Comparison of ENCODE assay signal across 1 cellular context in genomic region chr13:23610187-23610576, GRCh38.
TF ChIP-seq lines count a peak whose summit lies in the region.

No MANE protein-coding gene starts in this region.

TF ChIP-seq in HepG2, 621 proteins besides CTCF, POLR2A, EP300 and RAD21 (continued from another document and continues in another):
- TF ChIP-seq CBFB (CRISPR knock-in tag; IDR thresholded peaks at IDR 0.05) (no peak), REPIN1 (CRISPR knock-in tag; IDR thresholded peaks at IDR 0.05; ENCODE audit: borderline replicate concordance, low read depth) (no peak), RBM22 (optimal IDR thresholded peaks at IDR 0.05; ENCODE audit: low read length) (no peak), ZKSCAN8 (CRISPR knock-in tag; IDR thresholded peaks at IDR 0.05; ENCODE audit: borderline replicate concordance) (peak; percentile 32; the same call in 1 of the 2 replicates), MTA1 (CRISPR knock-in tag; IDR thresholded peaks at IDR 0.05; ENCODE audit: borderline replicate concordance) (no peak), ZNF292 (CRISPR knock-in tag; IDR thresholded peaks at IDR 0.05; ENCODE audit: borderline replicate concordance, low read depth) (0 out of 2 replicates have a peak, but pooled peaks have one; percentile 16), DBP (CRISPR knock-in tag; IDR thresholded peaks at IDR 0.05; ENCODE audit: not compliant biosample characterization) (no peak), MTERF4 (CRISPR knock-in tag; IDR thresholded peaks at IDR 0.05) (no peak), SP2 (CRISPR knock-in tag; IDR thresholded peaks at IDR 0.05) (no peak), ZNF562 (CRISPR knock-in tag; IDR thresholded peaks at IDR 0.05; ENCODE audit: borderline replicate concordance) (no peak), NCOR1 (IDR thresholded peaks at IDR 0.05; ENCODE audit: borderline replicate concordance, low read length) (no peak), ZNF564 (CRISPR knock-in tag; IDR thresholded peaks at IDR 0.05) (no peak), SIX4 (CRISPR knock-in tag; IDR thresholded peaks at IDR 0.05) (no peak), ZNF557 (CRISPR knock-in tag; IDR thresholded peaks at IDR 0.05) (no peak), KLF9 (CRISPR knock-in tag; IDR thresholded peaks at IDR 0.05; ENCODE audit: low read depth) (no peak), ZFX (CRISPR knock-in tag; IDR thresholded peaks at IDR 0.05; ENCODE audit: low read depth) (no peak), ZMYM2 (CRISPR knock-in tag; IDR thresholded peaks at IDR 0.05) (no peak), FLYWCH1 (CRISPR knock-in tag; IDR thresholded peaks at IDR 0.05) (no peak), GATAD2A (CRISPR knock-in tag; IDR thresholded peaks at IDR 0.05) (peak; percentile 68), PHF8 (CRISPR knock-in tag; IDR thresholded peaks at IDR 0.05) (no peak), CEBPB (IDR thresholded peaks at IDR 0.05; ENCODE audit: borderline replicate concordance, low read depth, low read length) (no peak), SNAPC5 (CRISPR knock-in tag; IDR thresholded peaks at IDR 0.05; ENCODE audit: borderline replicate concordance) (no peak), DR1 (CRISPR knock-in tag; IDR thresholded peaks at IDR 0.05) (no peak), ZNF547 (CRISPR knock-in tag; IDR thresholded peaks at IDR 0.05) (no peak), ZNF512B (CRISPR knock-in tag; IDR thresholded peaks at IDR 0.05; ENCODE audit: borderline replicate concordance) (no peak), ZNF317 (CRISPR knock-in tag; IDR thresholded peaks at IDR 0.05) (no peak), AKAP8 (CRISPR knock-in tag; IDR thresholded peaks at IDR 0.05) (no peak), ZBTB10 (CRISPR knock-in tag; IDR thresholded peaks at IDR 0.05; ENCODE audit: borderline replicate concordance) (no peak), MYPOP (CRISPR knock-in tag; IDR thresholded peaks at IDR 0.05) (no peak), HDAC2 (CRISPR knock-in tag; IDR thresholded peaks at IDR 0.05) (peak; percentile 60), RAD51 (IDR thresholded peaks at IDR 0.05; ENCODE audit: borderline replicate concordance) (no peak), GPN1 (CRISPR knock-in tag; IDR thresholded peaks at IDR 0.05; ENCODE audit: borderline replicate concordance) (no peak), BCL6 (CRISPR knock-in tag; IDR thresholded peaks at IDR 0.05) (no peak; the same call in 1 of the 2 replicates), ZBTB7B (CRISPR knock-in tag; IDR thresholded peaks at IDR 0.05) (peak; percentile 83), SP1 (IDR thresholded peaks at IDR 0.05) (no peak), SP1 (CRISPR knock-in tag; IDR thresholded peaks at IDR 0.05) (no peak), ELF4 (CRISPR knock-in tag; IDR thresholded peaks at IDR 0.05; ENCODE audit: borderline replicate concordance) (no peak), ZNF546 (CRISPR knock-in tag; conservative IDR thresholded peaks at IDR 0.05) (no peak), FOSL1 (CRISPR knock-in tag; IDR thresholded peaks at IDR 0.05; ENCODE audit: borderline replicate concordance) (peak; percentile 76; the same call in 1 of the 2 replicates), ZNF768 (CRISPR knock-in tag; IDR thresholded peaks at IDR 0.05) (no peak), CCAR2 (optimal IDR thresholded peaks at IDR 0.05; ENCODE audit: low read depth, low read length) (no peak), ZNF777 (CRISPR knock-in tag; IDR thresholded peaks at IDR 0.05) (no peak), ZHX1 (CRISPR knock-in tag; IDR thresholded peaks at IDR 0.05; ENCODE audit: low read depth) (no peak), ZNF276 (CRISPR knock-in tag; IDR thresholded peaks at IDR 0.05; ENCODE audit: low read depth) (no peak), SMC3 (IDR thresholded peaks at IDR 0.05; ENCODE audit: low read length) (no peak), HNF1A (IDR thresholded peaks at IDR 0.05; ENCODE audit: low read depth) (no peak), HNF1A (CRISPR knock-in tag; IDR thresholded peaks at IDR 0.05; ENCODE audit: borderline replicate concordance) (peak; percentile 77; the same call in 1 of the 2 replicates), HMGXB4 (CRISPR knock-in tag; IDR thresholded peaks at IDR 0.05; ENCODE audit: borderline replicate concordance in 1 of 2, low read depth in 1 of 2) (no peak)
